In the genomic region with DNA sequence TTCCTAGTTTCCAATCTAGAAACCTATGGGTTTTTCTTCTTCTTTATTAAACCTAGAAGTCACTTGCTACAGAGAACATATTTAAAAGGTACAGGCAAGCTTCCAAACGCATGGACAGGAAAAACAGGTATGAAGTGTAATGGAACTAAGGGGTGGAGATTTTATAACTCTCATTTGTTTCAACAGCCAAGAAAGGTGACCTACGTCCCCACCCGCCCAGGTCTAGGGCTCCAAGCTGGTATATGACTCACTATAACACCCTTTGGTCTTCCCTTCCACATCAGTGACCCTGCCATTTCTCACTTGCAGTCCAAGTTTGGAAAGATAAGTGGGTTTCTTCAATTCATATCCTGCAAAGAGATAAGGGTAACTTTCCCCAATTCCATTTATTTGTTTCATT, we compare ENCODE assay signal across 1 cellular context.
TF ChIP-seq lines count a peak whose summit lies in the region.

No MANE protein-coding gene starts in this region.

TF ChIP-seq in GM23338, 12 proteins besides CTCF, POLR2A, EP300 and RAD21 (continued from another document):
- TF ChIP-seq, protein P1, sequence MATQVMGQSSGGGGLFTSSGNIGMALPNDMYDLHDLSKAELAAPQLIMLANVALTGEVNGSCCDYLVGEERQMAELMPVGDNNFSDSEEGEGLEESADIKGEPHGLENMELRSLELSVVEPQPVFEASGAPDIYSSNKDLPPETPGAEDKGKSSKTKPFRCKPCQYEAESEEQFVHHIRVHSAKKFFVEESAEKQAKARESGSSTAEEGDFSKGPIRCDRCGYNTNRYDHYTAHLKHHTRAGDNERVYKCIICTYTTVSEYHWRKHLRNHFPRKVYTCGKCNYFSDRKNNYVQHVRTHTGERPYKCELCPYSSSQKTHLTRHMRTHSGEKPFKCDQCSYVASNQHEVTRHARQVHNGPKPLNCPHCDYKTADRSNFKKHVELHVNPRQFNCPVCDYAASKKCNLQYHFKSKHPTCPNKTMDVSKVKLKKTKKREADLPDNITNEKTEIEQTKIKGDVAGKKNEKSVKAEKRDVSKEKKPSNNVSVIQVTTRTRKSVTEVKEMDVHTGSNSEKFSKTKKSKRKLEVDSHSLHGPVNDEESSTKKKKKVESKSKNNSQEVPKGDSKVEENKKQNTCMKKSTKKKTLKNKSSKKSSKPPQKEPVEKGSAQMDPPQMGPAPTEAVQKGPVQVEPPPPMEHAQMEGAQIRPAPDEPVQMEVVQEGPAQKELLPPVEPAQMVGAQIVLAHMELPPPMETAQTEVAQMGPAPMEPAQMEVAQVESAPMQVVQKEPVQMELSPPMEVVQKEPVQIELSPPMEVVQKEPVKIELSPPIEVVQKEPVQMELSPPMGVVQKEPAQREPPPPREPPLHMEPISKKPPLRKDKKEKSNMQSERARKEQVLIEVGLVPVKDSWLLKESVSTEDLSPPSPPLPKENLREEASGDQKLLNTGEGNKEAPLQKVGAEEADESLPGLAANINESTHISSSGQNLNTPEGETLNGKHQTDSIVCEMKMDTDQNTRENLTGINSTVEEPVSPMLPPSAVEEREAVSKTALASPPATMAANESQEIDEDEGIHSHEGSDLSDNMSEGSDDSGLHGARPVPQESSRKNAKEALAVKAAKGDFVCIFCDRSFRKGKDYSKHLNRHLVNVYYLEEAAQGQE (IDR thresholded peaks at IDR 0.05; ENCODE audit: unreplicated experiment), result no peak
- no peak for TF ChIP-seq ZNF114 (CRISPR knock-in tag; IDR thresholded peaks at IDR 0.05)
- no peak for TF ChIP-seq EZH2phosphoT487 (IDR thresholded peaks at IDR 0.05; ENCODE audit: unreplicated experiment)
- TF ChIP-seq, protein P2, sequence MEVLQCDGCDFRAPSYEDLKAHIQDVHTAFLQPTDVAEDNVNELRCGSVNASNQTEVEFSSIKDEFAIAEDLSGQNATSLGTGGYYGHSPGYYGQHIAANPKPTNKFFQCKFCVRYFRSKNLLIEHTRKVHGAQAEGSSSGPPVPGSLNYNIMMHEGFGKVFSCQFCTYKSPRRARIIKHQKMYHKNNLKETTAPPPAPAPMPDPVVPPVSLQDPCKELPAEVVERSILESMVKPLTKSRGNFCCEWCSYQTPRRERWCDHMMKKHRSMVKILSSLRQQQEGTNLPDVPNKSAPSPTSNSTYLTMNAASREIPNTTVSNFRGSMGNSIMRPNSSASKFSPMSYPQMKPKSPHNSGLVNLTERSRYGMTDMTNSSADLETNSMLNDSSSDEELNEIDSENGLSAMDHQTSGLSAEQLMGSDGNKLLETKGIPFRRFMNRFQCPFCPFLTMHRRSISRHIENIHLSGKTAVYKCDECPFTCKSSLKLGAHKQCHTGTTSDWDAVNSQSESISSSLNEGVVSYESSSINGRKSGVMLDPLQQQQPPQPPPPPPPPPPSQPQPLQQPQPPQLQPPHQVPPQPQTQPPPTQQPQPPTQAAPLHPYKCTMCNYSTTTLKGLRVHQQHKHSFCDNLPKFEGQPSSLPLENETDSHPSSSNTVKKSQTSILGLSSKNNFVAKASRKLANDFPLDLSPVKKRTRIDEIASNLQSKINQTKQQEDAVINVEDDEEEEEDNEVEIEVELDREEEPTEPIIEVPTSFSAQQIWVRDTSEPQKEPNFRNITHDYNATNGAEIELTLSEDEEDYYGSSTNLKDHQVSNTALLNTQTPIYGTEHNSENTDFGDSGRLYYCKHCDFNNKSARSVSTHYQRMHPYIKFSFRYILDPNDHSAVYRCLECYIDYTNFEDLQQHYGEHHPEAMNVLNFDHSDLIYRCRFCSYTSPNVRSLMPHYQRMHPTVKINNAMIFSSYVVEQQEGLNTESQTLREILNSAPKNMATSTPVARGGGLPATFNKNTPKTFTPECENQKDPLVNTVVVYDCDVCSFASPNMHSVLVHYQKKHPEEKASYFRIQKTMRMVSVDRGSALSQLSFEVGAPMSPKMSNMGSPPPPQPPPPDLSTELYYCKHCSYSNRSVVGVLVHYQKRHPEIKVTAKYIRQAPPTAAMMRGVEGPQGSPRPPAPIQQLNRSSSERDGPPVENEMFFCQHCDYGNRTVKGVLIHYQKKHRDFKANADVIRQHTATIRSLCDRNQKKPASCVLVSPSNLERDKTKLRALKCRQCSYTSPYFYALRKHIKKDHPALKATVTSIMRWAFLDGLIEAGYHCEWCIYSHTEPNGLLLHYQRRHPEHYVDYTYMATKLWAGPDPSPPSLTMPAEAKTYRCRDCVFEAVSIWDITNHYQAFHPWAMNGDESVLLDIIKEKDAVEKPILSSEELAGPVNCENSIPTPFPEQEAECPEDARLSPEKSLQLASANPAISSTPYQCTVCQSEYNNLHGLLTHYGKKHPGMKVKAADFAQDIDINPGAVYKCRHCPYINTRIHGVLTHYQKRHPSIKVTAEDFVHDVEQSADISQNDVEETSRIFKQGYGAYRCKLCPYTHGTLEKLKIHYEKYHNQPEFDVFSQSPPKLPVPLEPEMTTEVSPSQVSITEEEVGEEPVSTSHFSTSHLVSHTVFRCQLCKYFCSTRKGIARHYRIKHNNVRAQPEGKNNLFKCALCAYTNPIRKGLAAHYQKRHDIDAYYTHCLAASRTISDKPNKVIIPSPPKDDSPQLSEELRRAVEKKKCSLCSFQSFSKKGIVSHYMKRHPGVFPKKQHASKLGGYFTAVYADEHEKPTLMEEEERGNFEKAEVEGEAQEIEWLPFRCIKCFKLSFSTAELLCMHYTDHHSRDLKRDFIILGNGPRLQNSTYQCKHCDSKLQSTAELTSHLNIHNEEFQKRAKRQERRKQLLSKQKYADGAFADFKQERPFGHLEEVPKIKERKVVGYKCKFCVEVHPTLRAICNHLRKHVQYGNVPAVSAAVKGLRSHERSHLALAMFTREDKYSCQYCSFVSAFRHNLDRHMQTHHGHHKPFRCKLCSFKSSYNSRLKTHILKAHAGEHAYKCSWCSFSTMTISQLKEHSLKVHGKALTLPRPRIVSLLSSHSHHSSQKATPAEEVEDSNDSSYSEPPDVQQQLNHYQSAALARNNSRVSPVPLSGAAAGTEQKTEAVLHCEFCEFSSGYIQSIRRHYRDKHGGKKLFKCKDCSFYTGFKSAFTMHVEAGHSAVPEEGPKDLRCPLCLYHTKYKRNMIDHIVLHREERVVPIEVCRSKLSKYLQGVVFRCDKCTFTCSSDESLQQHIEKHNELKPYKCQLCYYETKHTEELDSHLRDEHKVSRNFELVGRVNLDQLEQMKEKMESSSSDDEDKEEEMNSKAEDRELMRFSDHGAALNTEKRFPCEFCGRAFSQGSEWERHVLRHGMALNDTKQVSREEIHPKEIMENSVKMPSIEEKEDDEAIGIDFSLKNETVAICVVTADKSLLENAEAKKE (CRISPR knock-in tag; IDR thresholded peaks at IDR 0.05), result no peak
- no peak for TF ChIP-seq EZH2 (IDR thresholded peaks at IDR 0.05; ENCODE audit: low read depth, unreplicated experiment)
- TF ChIP-seq NANOG (IDR thresholded peaks at IDR 0.05; ENCODE audit: borderline replicate concordance), result no peak
- no peak for TF ChIP-seq CREB1 (CRISPR knock-in tag; IDR thresholded peaks at IDR 0.05; ENCODE audit: low read depth)
- no peak for TF ChIP-seq JUNB (IDR thresholded peaks at IDR 0.05; ENCODE audit: unreplicated experiment)
